In genomic region chr18:50704541-50704940, GRCh38 we compare ENCODE assay signal across 15 cellular contexts.
DNase-seq lines count a peak whose midpoint lies in the region; ATAC-seq and TF ChIP-seq lines count a peak whose summit lies in the region.
"Had no signal": no experiment of that assay in that cellular context is flagged by ENCODE, and none has a peak within 500 bp of the region (broad histone marks: within the 10 kb centered on the region; RNA-seq: fewer than 3 reads in every experiment).

No MANE protein-coding gene starts in this region.

- H2AFZ ChIP-seq in trophoblast cell (ENCODE audit: insufficient read depth, low read length, poor library complexity): no peak overlapping the region
- H2AFZ ChIP-seq: GM23338 had no signal

- H3K9ac ChIP-seq in adipocyte (ENCODE audit: low read length): no peak overlapping the region
- no peak overlapping the region for H3K9ac ChIP-seq in trophoblast cell (ENCODE audit: low read length)

- H4K8ac ChIP-seq in trophoblast cell (ENCODE audit: low read depth, low read length): no peak overlapping the region

- H3K9me3 Mint-ChIP-seq in glutamatergic neuron (ENCODE audit: unreplicated experiment): peaks cover 4% of the 10 kb centered on the region
- H3K9me3 Mint-ChIP-seq: CD4-positive, alpha-beta T cell; GM23338 had no signal

- H3K27me3 Mint-ChIP-seq in glutamatergic neuron (ENCODE audit: unreplicated experiment): peaks cover 1% of the 10 kb centered on the region

- H2BK12ac ChIP-seq in trophoblast cell (ENCODE audit: low read length): no peak overlapping the region

- H3K4me2 ChIP-seq in trophoblast cell (ENCODE audit: low read length): no peak overlapping the region
- H3K4me2 ChIP-seq: GM23338 had no signal

- no peak overlapping the region for H2BK120ac ChIP-seq in trophoblast cell (ENCODE audit: insufficient read depth, low read length, poor library complexity)

- intact Hi-C loops in upper lobe of right lung (cut with DNase I): no loop called here

- H3K4me3 ChIP-seq in adipocyte (ENCODE audit: low read length) (no peak overlapping the region), trophoblast cell (ENCODE audit: low read depth, low read length) (peak overlapping the region; percentile 39), upper lobe of right lung (no peak overlapping the region)
- H3K4me3 ChIP-seq: GM12878, GM23338 had no signal

- H3K4me1 ChIP-seq in adipocyte (ENCODE audit: control insufficient read depth, insufficient read depth, low read length): no peaks in the 10 kb centered on the region
- H3K4me1 ChIP-seq in trophoblast cell (ENCODE audit: control insufficient read depth in 1 of 2, insufficient read depth in 2 of 2, low read length in 2 of 2): no peaks in the 10 kb centered on the region
- H3K4me1 ChIP-seq in upper lobe of right lung: no peaks in the 10 kb centered on the region

- H3K36me3 Mint-ChIP-seq in glutamatergic neuron (ENCODE audit: unreplicated experiment): no peaks in the 10 kb centered on the region

- H3K23ac ChIP-seq in trophoblast cell (ENCODE audit: low read length): no peak overlapping the region

- H3K9me3 ChIP-seq in adipocyte (ENCODE audit: control insufficient read depth, low read length) (no peaks in the 10 kb centered on the region), trophoblast cell (ENCODE audit: insufficient read depth, low read depth, low read length) (no peaks in the 10 kb centered on the region), upper lobe of right lung (no peaks in the 10 kb centered on the region)

- no peak overlapping the region for H2AK5ac ChIP-seq in trophoblast cell (ENCODE audit: low read length)

- no peak overlapping the region for H3K4me3 Mint-ChIP-seq in glutamatergic neuron (ENCODE audit: unreplicated experiment)
- H3K4me3 Mint-ChIP-seq: B cell; CD4-positive, alpha-beta T cell; GM23338 had no signal

- H3K27me3 ChIP-seq in adipocyte (replicated peaks; ENCODE audit: control insufficient read depth, insufficient read depth, low read length) (peaks cover 27% of the 10 kb centered on the region), trophoblast cell (ENCODE audit: insufficient read depth, low read length) (no peaks in the 10 kb centered on the region), upper lobe of right lung (no peaks in the 10 kb centered on the region)

- H4K12ac ChIP-seq in trophoblast cell (ENCODE audit: low read depth, low read length): no peak overlapping the region

- no peak overlapping the region for H4K91ac ChIP-seq in trophoblast cell (ENCODE audit: low read depth, low read length)

- WGBS in trophoblast cell (ENCODE audit: extremely low coverage, insufficient coverage, insufficient read length): no CpG with 5 or more reads among the region's 3 CpGs

- no peak overlapping the region for H3K14ac ChIP-seq in trophoblast cell (ENCODE audit: low read length)

- H3K36me3 ChIP-seq in adipocyte (ENCODE audit: control insufficient read depth, insufficient read depth, low read length, severe bottlenecking): no peaks in the 10 kb centered on the region
- no peaks in the 10 kb centered on the region for H3K36me3 ChIP-seq in trophoblast cell (ENCODE audit: control insufficient read depth in 1 of 2, insufficient read depth in 2 of 2, low read length in 2 of 2)
- no peaks in the 10 kb centered on the region for H3K36me3 ChIP-seq in upper lobe of right lung

- H3K79me1 ChIP-seq in trophoblast cell (ENCODE audit: low read length): no peaks in the 10 kb centered on the region

- DNase-seq in adipocyte (ENCODE audit: low read depth) (peak; percentile 16), glutamatergic neuron (no peak), trophoblast cell (peak in 1 of 2 donors; percentile 14), upper lobe of right lung (peak; percentile 8), SK-N-DZ (ENCODE audit: low spot score) (no peak), HPDE6-E6E7 (ENCODE audit: extremely low spot score) (no peak)
- DNase-seq: C1 segment of cervical spinal cord; Calu3; CD4-positive, alpha-beta T cell; DMS 273 treated with DMSO at 0.1 percent for 48 hours; H7 had no signal

- H3K27ac ChIP-seq in trophoblast cell (ENCODE audit: low read depth, low read length): no peak overlapping the region
- H3K27ac ChIP-seq in upper lobe of right lung: no peak overlapping the region

- no peak overlapping the region for H2BK5ac ChIP-seq in trophoblast cell (ENCODE audit: low read depth, low read length, poor library complexity)

- H3K4me1 Mint-ChIP-seq in glutamatergic neuron (ENCODE audit: low read depth, unreplicated experiment): peaks cover 37% of the 10 kb centered on the region
- H3K4me1 Mint-ChIP-seq: B cell had no signal

- H3K4ac ChIP-seq in trophoblast cell (ENCODE audit: low read depth, low read length): no peak overlapping the region

- ATAC-seq in upper lobe of right lung: peak; percentile 9
- no peak for ATAC-seq in GM21723 (IDR thresholded peaks at IDR 0.05; ENCODE audit: unreplicated experiment)
- ATAC-seq: GM12878, GM23338 had no signal

- H3K27ac Mint-ChIP-seq in glutamatergic neuron (ENCODE audit: unreplicated experiment): peak overlapping the region; percentile 64
- H3K27ac Mint-ChIP-seq: B cell; CD4-positive, alpha-beta T cell; GM23338 had no signal

- no peak overlapping the region for H3K18ac ChIP-seq in trophoblast cell (ENCODE audit: low read length)

- H3K79me2 ChIP-seq in trophoblast cell (ENCODE audit: control insufficient read depth, insufficient read depth, low read length, poor library complexity): no peaks in the 10 kb centered on the region

- TF ChIP-seq CTCF in glutamatergic neuron (IDR thresholded peaks at IDR 0.05; ENCODE audit: partially characterized antibody, unreplicated experiment): no peak
- no peak for TF ChIP-seq CTCF in upper lobe of right lung (IDR thresholded peaks at IDR 0.05)

Comparison
In these comparisons a context has a peak if more than half of its experiments do, and no peak if none do; other contexts are left out.
1. DNase-seq: peak in adipocyte (single experiment) and upper lobe of right lung (single experiment); none in glutamatergic neuron (single experiment), SK-N-DZ (single experiment) and HPDE6-E6E7 (single experiment).